ENCODE assay signal across 23 cellular contexts in genomic region chr1:5390497-5390896, GRCh38.
A peak's percentile ranks its signal among the peaks of the same experiment; 100 is the strongest.
DNase-seq lines count a peak whose midpoint lies in the region; ATAC-seq, FAIRE-seq and TF ChIP-seq lines count a peak whose summit lies in the region.
"Had no signal": no experiment of that assay in that cellular context is flagged by ENCODE, and none has a peak within 500 bp of the region (broad histone marks: within the 10 kb centered on the region; RNA-seq: fewer than 3 reads in every experiment).

No MANE protein-coding gene starts in this region.

- no peak for DNase-seq in activated CD4-positive, CD25-positive, alpha-beta regulatory T cell treated with anti-CD3 and anti-CD28 coated beads, Interleukin-2, amount 50 U/mL, for 72 hours
- peak; percentile 27 for DNase-seq in stimulated activated CD4-positive, alpha-beta T cell treated with anti-CD3 and anti-CD28 coated beads, Interleukin-1b, Interleukin-23, amount 100 ng/mL, for 48 hours
- DNase-seq in stimulated activated CD4-positive, alpha-beta T cell treated with anti-CD3 and anti-CD28 coated beads, Interleukin-12 subunit alpha, Interleukin-12 subunit beta, amount 100 ng/mL, for 4 hours: no peak
- DNase-seq in islet precursor cell (peak; percentile 79), urothelium cell line (ENCODE audit: low spot score) (peak; percentile 16), transverse colon (no peak), NCI-H1694 (lab: John Stamatoyannopoulos, UW) (no peak)
- DNase-seq: BE2C; Caco-2; CD4-positive, CD25-positive, alpha-beta regulatory T cell; DMS153; GDM1; H7; KBM-7; MV-4-11; NCI-H187; NCI-H2107; NCI-H2227 treated with DMSO at 0.1 percent for 48 hours; NCI-H510A treated with DMSO at 0.1 percent for 48 hours; NCI-H774; PC-3 had no signal

- no peak for TF ChIP-seq CTCF in transverse colon (IDR thresholded peaks at IDR 0.05)

- TF ChIP-seq POLR2A in transverse colon (IDR thresholded peaks at IDR 0.05): no peak

- peak; percentile 27 to 28 for ATAC-seq in activated CD4-positive, CD25-positive, alpha-beta regulatory T cell treated with anti-CD3 and anti-CD28 coated beads, Interleukin-2, amount 50 U/mL, for 24 hours
- ATAC-seq: HepG2, PC-3 had no signal

- TF ChIP-seq EP300 in transverse colon (IDR thresholded peaks at IDR 0.05; ENCODE audit: low read depth): no peak

- in situ Hi-C loops in transverse colon (cut with MboI; ENCODE audit: low pct_ligation_motif_present in 1 of 4, low pct_unique_long_range_greater_than_20kb in 1 of 4, low sequenced_read_pairs in 3 of 4): no loop called here

- intact Hi-C loops in transverse colon (cut with DNase I; ENCODE audit: low total_unique reads): no loop called here

- H3K27ac ChIP-seq in transverse colon: no peak overlapping the region

- H3K27me3 ChIP-seq in transverse colon: peaks cover 16% of the 10 kb centered on the region
- H3K27me3 ChIP-seq: BE2C had no signal

- no peaks in the 10 kb centered on the region for H3K36me3 ChIP-seq in transverse colon
- H3K36me3 ChIP-seq: BE2C had no signal

- no peak overlapping the region for H3K4me3 ChIP-seq in transverse colon

- FAIRE-seq in urothelium cell line (lab: Jason Lieb, UNC): no peak
- FAIRE-seq: HepG2 had no signal

- 65% methylated on average over 7 of the region's 7 CpGs; no CpG with 5 or more reads in 1 of the 2 donors for WGBS in transverse colon (ENCODE audit: low coverage in 1 of 2), 2 donors

- H3K4me1 ChIP-seq in transverse colon: no peaks in the 10 kb centered on the region
- H3K4me1 ChIP-seq: BE2C, Caco-2 had no signal

- H3K9me3 ChIP-seq in transverse colon: no peaks in the 10 kb centered on the region
- H3K9me3 ChIP-seq: BE2C, Caco-2 had no signal

Comparison
In these comparisons a context has a peak if more than half of its experiments do, and no peak if none do; other contexts are left out.
1. DNase-seq: peak in stimulated activated CD4-positive, alpha-beta T cell treated with anti-CD3 and anti-CD28 coated beads, Interleukin-1b, Interleukin-23, amount 100 ng/mL, for 48 hours (single experiment), islet precursor cell (single experiment) and urothelium cell line (single experiment); none in activated CD4-positive, CD25-positive, alpha-beta regulatory T cell treated with anti-CD3 and anti-CD28 coated beads, Interleukin-2, amount 50 U/mL, for 72 hours (single experiment), stimulated activated CD4-positive, alpha-beta T cell treated with anti-CD3 and anti-CD28 coated beads, Interleukin-12 subunit alpha, Interleukin-12 subunit beta, amount 100 ng/mL, for 4 hours (single experiment), transverse colon (single experiment) and NCI-H1694 (single experiment).